ENCODE assay signal across 22 cellular contexts in genomic region chr2:241763551-241764271, GRCh38. TPM values are rescaled to one million over a fixed set of nuclear protein-coding genes. Genes with fewer than 3 reads are reported as not detected.
DNase-seq lines count a peak whose midpoint lies in the region; ATAC-seq and TF ChIP-seq lines count a peak whose summit lies in the region.
"Had no signal": no experiment of that assay in that cellular context is flagged by ENCODE, and none has a peak within 500 bp of the region (broad histone marks: within the 10 kb centered on the region; RNA-seq: fewer than 3 reads in every experiment).

No MANE protein-coding gene starts in this region.

- H3K36me3 ChIP-seq in adrenal gland (replicated peaks in 1 of 2), result no peaks in the 10 kb centered on the region
- H3K36me3 ChIP-seq: ovary had no signal

- no peak for TF ChIP-seq CTCF in adrenal gland (IDR thresholded peaks at IDR 0.05)

- peak; percentile 9 for ATAC-seq in sciatic nerve
- ATAC-seq in left colon, result no peak
- ATAC-seq: body of pancreas, HCT116 had no signal

- H3K27me3 ChIP-seq in adrenal gland, result no peaks in the 10 kb centered on the region
- H3K27me3 ChIP-seq: body of pancreas, ovary, suprapubic skin had no signal

- H3K9me3 ChIP-seq in adrenal gland (replicated peaks in 1 of 3), result no peaks in the 10 kb centered on the region
- H3K9me3 ChIP-seq: ovary, suprapubic skin had no signal

- H3K27ac ChIP-seq in adrenal gland, result no peak overlapping the region
- H3K27ac ChIP-seq: body of pancreas, ovary, suprapubic skin had no signal

- H3K4me3 ChIP-seq in adrenal gland, result no peak overlapping the region
- H3K4me3 ChIP-seq: body of pancreas, lung, ovary, smooth muscle cell, suprapubic skin had no signal

- TF ChIP-seq POLR2A in adrenal gland (IDR thresholded peaks at IDR 0.05), result no peak

- WGBS in adrenal gland, 4 donors, result 74 to 89% (median 81%) methylated on average over 15 to 20 of the region's 20 CpGs

- DNase-seq in activated naive CD4-positive, alpha-beta T cell treated with Interleukin-2 at 50 U/mL for 16 hours, result peak; percentile 13
- no peak for DNase-seq in activated naive CD4-positive, alpha-beta T cell (lab: John Stamatoyannopoulos, UW)
- DNase-seq in MV-4-11 (lab: John Stamatoyannopoulos, UW), result peak; percentile 22
- DNase-seq in epidermal melanocyte (ENCODE audit: insufficient read length, low spot score), result peak; percentile 5
- DNase-seq in sciatic nerve (ENCODE audit: low spot score), result no peak
- no peak for DNase-seq in adrenal gland
- no peak for DNase-seq in cortex of kidney (lab: John Stamatoyannopoulos, UW)
- DNase-seq in left colon, result no peak
- DNase-seq: activated B cell treated with CpG ODN at 0.5 μM for 24 hours; effector CD8-positive, alpha-beta T cell; KG1; NCI-H1436; NCI-H446 treated with DMSO at 0.1 percent for 48 hours; OCI-M1 had no signal

- intact Hi-C loops in sciatic nerve (cut with DNase I), result no loop called here
- intact Hi-C loops in adrenal gland (cut with DNase I), result no loop called here
- intact Hi-C loops in left colon (cut with DNase I, micrococcal nuclease), result no loop called here

- no peaks in the 10 kb centered on the region for H3K4me1 ChIP-seq in adrenal gland (replicated peaks in 1 of 2)
- H3K4me1 ChIP-seq: body of pancreas, suprapubic skin had no signal

RNA-seq across cellular contexts. Expression of gene GAL3ST2, which starts 12.9 kb away (rescaled TPM):
- not detected for total RNA-seq in sciatic nerve
- total RNA-seq in adrenal gland, result 1 to 10 TPM in 2 of 8 donors, under 1 TPM in 4, not detected in 2; 0.25 to 1.8 (median 0.84) TPM
- polyA plus RNA-seq in adrenal gland, result under 1 TPM in 1 of 3 donors, not detected in 2; 0.16 TPM
- 10 to 100 TPM; 50.8 to 69.8 TPM for total RNA-seq in left colon
- total RNA-seq: activated B cell treated with CpG ODN at 0.5 μM for 24 hours, body of pancreas, Daoy, smooth muscle cell, suprapubic skin had no signal
- polyA plus RNA-seq: lung had no signal

RNA-seq across cellular contexts. Expression of gene D2HGDH, which starts 29.3 kb away (rescaled TPM):
- 34.0 TPM for total RNA-seq in sciatic nerve
- 10 to 100 TPM; 22.2 to 67.5 (median 38.1) TPM for total RNA-seq in adrenal gland
- polyA plus RNA-seq in adrenal gland, result 100 to 1,000 TPM in 1 of 3 donors, 10 to 100 TPM in 1, 1 to 10 TPM in 1; 4.3 to 131 (median 87.1) TPM
- 10 to 100 TPM; 72.8 to 75.3 TPM for total RNA-seq in left colon

RNA-seq across cellular contexts. Expression of gene NEU4, which starts 45.3 kb away (rescaled TPM):
- total RNA-seq in sciatic nerve (not detected), adrenal gland (1 to 10 TPM in 2 of 8 donors, under 1 TPM in 4, not detected in 2; 0.28 to 2.3 (median 0.47) TPM), left colon (100 to 1,000 TPM in 1 of 2 donors, 10 to 100 TPM in 1; 32.3 to 124 TPM)
- polyA plus RNA-seq in adrenal gland, result 1 to 10 TPM in 1 of 3 donors, under 1 TPM in 1, not detected in 1; 0.17 to 1.3 TPM
- total RNA-seq: body of pancreas, Daoy, fibroblast of villous mesenchyme, smooth muscle cell had no signal

Comparison
In these comparisons a context has a peak if more than half of its experiments do, and no peak if none do; other contexts are left out.
1. DNase-seq: peak in activated naive CD4-positive, alpha-beta T cell treated with Interleukin-2 at 50 U/mL for 16 hours (single experiment), MV-4-11 (single experiment) and epidermal melanocyte (single experiment); none in activated naive CD4-positive, alpha-beta T cell (0 of 4), sciatic nerve (single experiment), adrenal gland (0 of 7), cortex of kidney (single experiment) and left colon (0 of 2).
2. RNA of gene GAL3ST2, which starts 12.9 kb away (total RNA-seq): 50.8 to 69.8 TPM in left colon; 0.25 to 1.8 TPM in adrenal gland and not detected in sciatic nerve (single experiment); every median in the first group is over 10 times any median in the second.
3. RNA of gene NEU4, which starts 45.3 kb away (total RNA-seq): 32.3 to 124 TPM in left colon; 0.28 to 2.3 TPM in adrenal gland and not detected in sciatic nerve (single experiment); every median in the first group is over 10 times any median in the second.